In genomic region chr17:19867654-19868395, GRCh38 we compare ENCODE assay signal across 8 cellular contexts. TPM values are rescaled to one million over a fixed set of nuclear protein-coding genes. Genes with fewer than 3 reads are reported as not detected.
DNase-seq lines count a peak whose midpoint lies in the region; ATAC-seq and TF ChIP-seq lines count a peak whose summit lies in the region.

Gene ULK2 (minus strand): TSS chr17:19867936. CDS start chr17:19867417, 519 bp downstream.

- peak within 1 kb of the TSS; percentile 78 for H3K9ac ChIP-seq in iPS-20b (ENCODE audit: low read depth, low read length)

- no peaks in the 10 kb centered on the region for H3K27me3 ChIP-seq in HL-60 (ENCODE audit: insufficient read depth, poor library complexity, severe bottlenecking)
- peaks cover 29% of the 10 kb centered on the region for H3K27me3 ChIP-seq in iPS-20b (ENCODE audit: insufficient read depth, low read length)
- H3K27me3 ChIP-seq in sigmoid colon: no peaks in the 10 kb centered on the region

- peak; percentile 85 for ATAC-seq in T-helper 17 cell
- no peak for ATAC-seq in GM21515 (IDR thresholded peaks at IDR 0.05; ENCODE audit: unreplicated experiment)

- H3K27ac ChIP-seq in HL-60 (replicated peaks) (no peak within 1 kb of the TSS), iPS-20b (ENCODE audit: low read length) (no peak within 1 kb of the TSS), sigmoid colon (peak within 1 kb of the TSS; percentile 87 to 89 (median 89))

- WGBS in sigmoid colon, 2 donors: 12 to 14% methylated on average over 91 of the region's 91 CpGs

- no peaks in the 10 kb centered on the region for H3K36me3 Mint-ChIP-seq in T-helper 17 cell (ENCODE audit: low read depth)

- TF ChIP-seq CTCF in HL-60 (IDR thresholded peaks at IDR 0.05; ENCODE audit: insufficient read depth, low read length) (no peak), cardiac fibroblast (IDR thresholded peaks at IDR 0.05; ENCODE audit: low read depth, low read length) (no peak), sigmoid colon (IDR thresholded peaks at IDR 0.05) (no peak)

- H3K4me1 ChIP-seq in iPS-20b (ENCODE audit: insufficient read depth, low read length) (no peaks in the 10 kb centered on the region; the same call in 1 of the 2 replicates), sigmoid colon (peaks cover 0 to 23% (median 11%) of the 10 kb centered on the region in 4 donors)

- intact Hi-C loops in sigmoid colon (cut with DNase I): loop anchor here (1.0 to 10.0 kb wide), 2 partner anchors 109 to 247 kb away; partner anchors contain the start of gene AKAP10

- no peak for TF ChIP-seq POLR2A in sigmoid colon (IDR thresholded peaks at IDR 0.05)

- TF ChIP-seq EP300 in sigmoid colon (IDR thresholded peaks at IDR 0.05): no peak

- H3K36me3 ChIP-seq in iPS-20b (ENCODE audit: insufficient read depth, low read depth, low read length) (no peaks in the 10 kb centered on the region), sigmoid colon (peaks cover 0 to 7% (median under 1%) of the 10 kb centered on the region in 4 donors)

- peak in 2 of 3 experiments; percentile 22 to 24 for DNase-seq in activated CD8-positive, alpha-beta memory T cell treated with anti-CD3 and anti-CD28 coated beads for 48 hours (ENCODE audit: low read depth in 2 of 3, low spot score in 2 of 3)
- no peak for DNase-seq in activated CD8-positive, alpha-beta memory T cell treated with anti-CD3 and anti-CD28 coated beads for 24 hours
- DNase-seq in HL-60 (ENCODE audit: low read depth in 1 of 2, low spot score in 1 of 2): peak in 1 of 2 experiments; percentile 1
- peak; percentile 26 to 34 (median 33) for DNase-seq in T-helper 17 cell
- peak; percentile 75 to 86 for DNase-seq in cardiac fibroblast (ENCODE audit: low read depth in 2 of 2)
- DNase-seq in sigmoid colon: peak; percentile 80

- no peaks in the 10 kb centered on the region for H3K27me3 Mint-ChIP-seq in T-helper 17 cell

- H3K4me3 ChIP-seq in HL-60 (replicated peaks; ENCODE audit: insufficient read depth, low read length) (peak within 1 kb of the TSS; percentile 43), cardiac fibroblast (replicated peaks in 1 of 2; ENCODE audit: low read depth in 2 of 2, low read length in 2 of 2) (peak within 1 kb of the TSS; percentile 61 to 63), iPS-20b (ENCODE audit: low read length) (peak within 1 kb of the TSS; percentile 82), sigmoid colon (peak within 1 kb of the TSS; percentile 81 to 98 (median 92))

- H3K4me3 Mint-ChIP-seq in T-helper 17 cell: peak within 1 kb of the TSS; percentile 84

- H3K4me1 Mint-ChIP-seq in T-helper 17 cell: peaks cover 5% of the 10 kb centered on the region

- H3K9me3 ChIP-seq in T-helper 17 cell (ENCODE audit: control insufficient read depth, low read length, poor library complexity, severe bottlenecking) (no peaks in the 10 kb centered on the region), iPS-20b (ENCODE audit: insufficient read depth, low read depth, low read length) (no peaks in the 10 kb centered on the region), sigmoid colon (no peaks in the 10 kb centered on the region)

- H3K27ac Mint-ChIP-seq in T-helper 17 cell: peak within 1 kb of the TSS; percentile 57

RNA-seq across cellular contexts. Expression of gene ULK2, which starts in this region (rescaled TPM):
- total RNA-seq in T-helper 17 cell (10 to 100 TPM; 14.9 to 20.8 TPM), sigmoid colon (10 to 100 TPM; 27.0 to 31.3 (median 28.2) TPM)
- 1 to 10 TPM; 2.5 to 5.4 (median 4.6) TPM for polyA plus RNA-seq in sigmoid colon

Comparison
In these comparisons a context has a peak if more than half of its experiments do, and no peak if none do; other contexts are left out.
1. H3K27ac ChIP-seq: peak in sigmoid colon (4 of 4); none in HL-60 (single experiment) and iPS-20b (single experiment).
2. Peak in every context shown above with its lines, with median percentiles within 50 percentile points of each other: H3K4me3 ChIP-seq.